In genomic region chr17:81237591-81238489, GRCh38 we compare ENCODE assay signal across 1 cellular context.
TF ChIP-seq lines count a peak whose summit lies in the region.

No MANE protein-coding gene starts in this region.

TF ChIP-seq in GM23338, 12 proteins besides CTCF, POLR2A, EP300 and RAD21 (continued from another document):
- TF ChIP-seq ZNF462 (CRISPR knock-in tag; IDR thresholded peaks at IDR 0.05) (no peak), JUNB (IDR thresholded peaks at IDR 0.05; ENCODE audit: unreplicated experiment) (no peak), ZNF114 (CRISPR knock-in tag; IDR thresholded peaks at IDR 0.05) (no peak), ZNF331 (CRISPR knock-in tag; IDR thresholded peaks at IDR 0.05; ENCODE audit: low read depth) (no peak), REST (IDR thresholded peaks at IDR 0.05; ENCODE audit: unreplicated experiment) (no peak), POLR2AphosphoS5 (IDR thresholded peaks at IDR 0.05; ENCODE audit: low read depth) (no peak), EZH2phosphoT487 (IDR thresholded peaks at IDR 0.05; ENCODE audit: unreplicated experiment) (no peak), CREB1 (CRISPR knock-in tag; IDR thresholded peaks at IDR 0.05; ENCODE audit: low read depth) (no peak), NANOG (IDR thresholded peaks at IDR 0.05; ENCODE audit: borderline replicate concordance) (no peak)
TF ChIP-seq in GM23338: peak in this region for 0.
